Comparison of ENCODE assay signal across 18 cellular contexts in genomic region chr2:242011516-242011915, GRCh38.
DNase-seq lines count a peak whose midpoint lies in the region; ATAC-seq and TF ChIP-seq lines count a peak whose summit lies in the region.
"Had no signal": no experiment of that assay in that cellular context is flagged by ENCODE, and none has a peak within 500 bp of the region (broad histone marks: within the 10 kb centered on the region; RNA-seq: fewer than 3 reads in every experiment).

No MANE protein-coding gene starts in this region.

- no peak overlapping the region for H3K4me3 ChIP-seq in CD4-positive, alpha-beta memory T cell (ENCODE audit: low read length in 2 of 2)
- no peak overlapping the region for H3K4me3 ChIP-seq in coronary artery
- H3K4me3 ChIP-seq: testis had no signal

- peaks cover 5 to 14% (median 7%) of the 10 kb centered on the region in 4 donors for H3K4me1 Mint-ChIP-seq in CD4-positive, alpha-beta memory T cell
- H3K4me1 Mint-ChIP-seq in progenitor cell of endocrine pancreas (ENCODE audit: low read depth) = no peaks in the 10 kb centered on the region
- H3K4me1 Mint-ChIP-seq: H9 had no signal

- H3K36me3 ChIP-seq in CD4-positive, alpha-beta memory T cell (ENCODE audit: insufficient read depth, low read length) = no peaks in the 10 kb centered on the region

- intact Hi-C loops in CD4-positive, alpha-beta memory T cell (cut with micrococcal nuclease) = loop anchor here (2.0 kb wide), 1 partner anchor 19 kb away; no protein-coding TSS in a partner anchor

- no peak overlapping the region for H3K4me3 Mint-ChIP-seq in CD4-positive, alpha-beta memory T cell
- no peak overlapping the region for H3K4me3 Mint-ChIP-seq in progenitor cell of endocrine pancreas (ENCODE audit: low read depth)
- H3K4me3 Mint-ChIP-seq: CD4-positive, CD25-positive, alpha-beta regulatory T cell; H9; T-helper 2 cell treated with Interferon-gamma antibody and Interleukin-4, amounts not matched to agents 5 μg/mL and 100 μg/mL, for 36 hours had no signal

- peak overlapping the region in 4 of 7 donors; percentile 33 to 75 (median 48) for H3K27ac Mint-ChIP-seq in CD4-positive, alpha-beta memory T cell
- peak overlapping the region; percentile 23 for H3K27ac Mint-ChIP-seq in progenitor cell of endocrine pancreas
- H3K27ac Mint-ChIP-seq: H9; T-helper 2 cell treated with Interferon-gamma antibody and Interleukin-4, amounts not matched to agents 5 μg/mL and 100 μg/mL, for 36 hours had no signal

- POLR2A ChIA-PET in CD4-positive, alpha-beta memory T cell (lab: Charles Lee; ENCODE audit: partially characterized antibody) = no interaction called here

- H3K27me3 ChIP-seq in CD4-positive, alpha-beta memory T cell (ENCODE audit: insufficient read depth, low read length) = no peaks in the 10 kb centered on the region
- H3K27me3 ChIP-seq: testis had no signal

- H3K36me3 Mint-ChIP-seq in CD4-positive, alpha-beta memory T cell = no peaks in the 10 kb centered on the region
- H3K36me3 Mint-ChIP-seq in progenitor cell of endocrine pancreas (ENCODE audit: insufficient read depth) = no peaks in the 10 kb centered on the region
- H3K36me3 Mint-ChIP-seq: CD4-positive, CD25-positive, alpha-beta regulatory T cell had no signal

- no peak for TF ChIP-seq CTCF in coronary artery (IDR thresholded peaks at IDR 0.05)
- no peak for TF ChIP-seq CTCF in progenitor cell of endocrine pancreas (IDR thresholded peaks at IDR 0.05; ENCODE audit: unreplicated experiment)

- DNase-seq in NCI-H1694 (lab: John Stamatoyannopoulos, UW) (peak; percentile 5), NCI-H1694 treated with DMSO at 0.1 percent for 48 hours (lab: John Stamatoyannopoulos, UW) (no peak), coronary artery (ENCODE audit: low spot score) (peak; percentile 41), progenitor cell of endocrine pancreas (ENCODE audit: low spot score, unreplicated experiment) (no peak), CD1c-positive myeloid dendritic cell (ENCODE audit: extremely low spot score) (no peak), NCI-H187 (lab: John Stamatoyannopoulos, UW) (no peak)
- DNase-seq in CD4-positive, alpha-beta memory T cell = no peak
- DNase-seq: amygdala; caudate nucleus; effector CD8-positive, alpha-beta T cell; H9; NCI-H2029 treated with DMSO at 0.1 percent for 48 hours; NCI-H510A treated with DMSO at 0.1 percent for 48 hours; SHP77 treated with DMSO at 0.1 percent for 48 hours; testis had no signal

- H3K27ac ChIP-seq in CD4-positive, alpha-beta memory T cell (ENCODE audit: low read depth, low read length) = no peak overlapping the region
- no peak overlapping the region for H3K27ac ChIP-seq in coronary artery
- H3K27ac ChIP-seq: testis had no signal

- H3K27me3 Mint-ChIP-seq in CD4-positive, alpha-beta memory T cell = no peaks in the 10 kb centered on the region
- H3K27me3 Mint-ChIP-seq in progenitor cell of endocrine pancreas = peaks cover 7% of the 10 kb centered on the region
- H3K27me3 Mint-ChIP-seq: CD4-positive, CD25-positive, alpha-beta regulatory T cell had no signal

- no peak for ATAC-seq in GM18519 (IDR thresholded peaks at IDR 0.05; ENCODE audit: low FRiP score, unreplicated experiment)

- CTCF ChIA-PET in CD4-positive, alpha-beta memory T cell (lab: Charles Lee; ENCODE audit: partially characterized antibody) = no interaction called here

- no peaks in the 10 kb centered on the region for H3K9me3 Mint-ChIP-seq in CD4-positive, alpha-beta memory T cell
- no peaks in the 10 kb centered on the region for H3K9me3 Mint-ChIP-seq in progenitor cell of endocrine pancreas (ENCODE audit: low read depth)
- H3K9me3 Mint-ChIP-seq: T-helper 2 cell treated with Interferon-gamma antibody and Interleukin-4, amounts not matched to agents 5 μg/mL and 100 μg/mL, for 36 hours had no signal

- no peaks in the 10 kb centered on the region for H3K9me3 ChIP-seq in CD4-positive, alpha-beta memory T cell (ENCODE audit: control insufficient read depth in 1 of 2, low read length in 2 of 2)
- H3K9me3 ChIP-seq: testis had no signal

- H3K4me1 ChIP-seq in CD4-positive, alpha-beta memory T cell (ENCODE audit: insufficient read depth, low read length) = no peaks in the 10 kb centered on the region

Comparison
In these comparisons a context has a peak if more than half of its experiments do, and no peak if none do; other contexts are left out.
1. DNase-seq: peak in NCI-H1694 (single experiment) and coronary artery (single experiment); none in NCI-H1694 treated with DMSO at 0.1 percent for 48 hours (single experiment), CD4-positive, alpha-beta memory T cell (0 of 5), progenitor cell of endocrine pancreas (single experiment), CD1c-positive myeloid dendritic cell (single experiment) and NCI-H187 (0 of 2).